ENCODE assay signal across 9 cellular contexts in genomic region chr19:38596057-38596981, GRCh38. TPM values are rescaled to one million over a fixed set of nuclear protein-coding genes. Genes with fewer than 3 reads are reported as not detected.
DNase-seq lines count a peak whose midpoint lies in the region; ATAC-seq, FAIRE-seq and TF ChIP-seq lines count a peak whose summit lies in the region.
"Had no signal": no experiment of that assay in that cellular context is flagged by ENCODE, and none has a peak within 500 bp of the region (broad histone marks: within the 10 kb centered on the region; RNA-seq: fewer than 3 reads in every experiment).

No MANE protein-coding gene starts in this region.

- peak overlapping the region; percentile 80 for H3K4me3 ChIP-seq in HUES6 (ENCODE audit: low read depth, low read length)
- peak overlapping the region in 1 of 4 donors; percentile 17 for H3K4me3 ChIP-seq in Peyer's patch
- no peak overlapping the region for H3K4me3 ChIP-seq in endothelial cell of umbilical vein (replicated peaks in 1 of 3; ENCODE audit: insufficient read depth in 1 of 3, low read depth in 1 of 3, low read length in 3 of 3)

- H3K36me3 ChIP-seq in HUES6 (ENCODE audit: control insufficient read depth, insufficient read depth, low read length) (no peaks in the 10 kb centered on the region), Peyer's patch (no peaks in the 10 kb centered on the region), endothelial cell of umbilical vein (ENCODE audit: control insufficient read depth in 2 of 2, extremely low read depth in 1 of 2, insufficient read depth in 2 of 2, low read length in 2 of 2) (no peaks in the 10 kb centered on the region)

- peaks cover 7% of the 10 kb centered on the region; the same call in 1 of the 2 replicates for H3K4me1 ChIP-seq in HUES6 (ENCODE audit: control insufficient read depth, insufficient read depth, low read length)
- peaks cover 0 to 4% (median 0%) of the 10 kb centered on the region in 4 donors for H3K4me1 ChIP-seq in Peyer's patch
- H3K4me1 ChIP-seq in endothelial cell of umbilical vein (ENCODE audit: control insufficient read depth, extremely low read depth, insufficient read depth, low read length) = no peaks in the 10 kb centered on the region

- FAIRE-seq in endothelial cell of umbilical vein (lab: Jason Lieb, UNC) = no peak
- FAIRE-seq: endometrium had no signal

- H3K9me3 ChIP-seq in HUES6 (ENCODE audit: control insufficient read depth, insufficient read depth, low read depth, low read length) = no peaks in the 10 kb centered on the region
- H3K9me3 ChIP-seq in Peyer's patch = no peaks in the 10 kb centered on the region
- H3K9me3 ChIP-seq in endothelial cell of umbilical vein (replicated peaks; ENCODE audit: control insufficient read depth, insufficient read depth, low read length) = no peaks in the 10 kb centered on the region

- CTCF ChIA-PET in endothelial cell of umbilical vein (lab: Charles Lee) = interaction anchor here (0.8 kb wide), 1 partner anchor 15 kb away, joined by 4 read pairs; no protein-coding TSS in a partner anchor

- no peak overlapping the region for H3K9ac ChIP-seq in HUES6 (ENCODE audit: low read length)
- H3K9ac ChIP-seq in endothelial cell of umbilical vein (replicated peaks; ENCODE audit: extremely low read depth, insufficient read depth, low read length) = no peak overlapping the region

- H3K27ac ChIP-seq in HUES6 (ENCODE audit: low read depth, low read length) = no peak overlapping the region
- H3K27ac ChIP-seq in Peyer's patch = no peak overlapping the region
- H3K27ac ChIP-seq in endothelial cell of umbilical vein (ENCODE audit: insufficient read depth, low read depth, low read length) = no peak overlapping the region

- no peak overlapping the region for H3K4me2 ChIP-seq in endothelial cell of umbilical vein (ENCODE audit: insufficient read depth, low read length)

- ATAC-seq in GM21528 (IDR thresholded peaks at IDR 0.05; ENCODE audit: low FRiP score, unreplicated experiment) (no peak), HG03439 (IDR thresholded peaks at IDR 0.05; ENCODE audit: unreplicated experiment) (no peak)

- no TSS peak for BruUV-seq in endothelial cell of umbilical vein (replicated peaks; lab: Mats Ljungman, UMichigan)

- dilution Hi-C loops in endothelial cell of umbilical vein (cut with MboI; ENCODE audit: extremely low pct_ligation_motif_present, low sequenced_read_pairs) = no loop called here

- intact Hi-C loops in endothelial cell of umbilical vein (cut with micrococcal nuclease) (no loop called here), posterior cingulate gyrus (cut with DNase I) (no loop called here)

- TF ChIP-seq POLR2A in Peyer's patch (IDR thresholded peaks at IDR 0.05) = no peak
- TF ChIP-seq POLR2A in endothelial cell of umbilical vein (IDR thresholded peaks at IDR 0.05; ENCODE audit: low read depth, low read length) = no peak

- H3K27me3 ChIP-seq in HUES6 (ENCODE audit: control insufficient read depth, insufficient read depth, low read length) (no peaks in the 10 kb centered on the region), Peyer's patch (no peaks in the 10 kb centered on the region), endothelial cell of umbilical vein (ENCODE audit: control insufficient read depth in 2 of 2, insufficient read depth in 2 of 2, low read length in 2 of 2) (no peaks in the 10 kb centered on the region)

- H4K20me1 ChIP-seq in endothelial cell of umbilical vein (replicated peaks; ENCODE audit: control insufficient read depth, extremely low read depth, insufficient read depth, low read length) = no peaks in the 10 kb centered on the region

- peak overlapping the region; percentile 64 for H2AFZ ChIP-seq in endothelial cell of umbilical vein (ENCODE audit: low read depth, low read length)

- no peaks in the 10 kb centered on the region for H3K79me2 ChIP-seq in endothelial cell of umbilical vein (ENCODE audit: control insufficient read depth, insufficient read depth, low read length)

- peak in 2 of 3 donors; percentile 57 to 64 for DNase-seq in Peyer's patch
- peak; percentile 15 for DNase-seq in endothelial cell of umbilical vein (ENCODE audit: low read depth, low spot score)
- peak in 6 of 10 donors; percentile 27 to 93 (median 58) for DNase-seq in posterior cingulate gyrus
- DNase-seq in cortex of kidney (lab: John Stamatoyannopoulos, UW) = no peak
- DNase-seq in GM19240 (ENCODE audit: insufficient read length, low spot score) = no peak

- H3K9me1 ChIP-seq in endothelial cell of umbilical vein (replicated peaks; ENCODE audit: control insufficient read depth, extremely low read depth, insufficient read depth, low read length) = no peaks in the 10 kb centered on the region

- TF ChIP-seq CTCF in Peyer's patch (IDR thresholded peaks at IDR 0.05) (no peak), endothelial cell of umbilical vein (IDR thresholded peaks at IDR 0.05; ENCODE audit: extremely low read depth in 1 of 2, insufficient read depth in 1 of 2, low read depth in 1 of 2, low read length in 2 of 2) (no peak)

- POLR2A ChIA-PET in endothelial cell of umbilical vein (lab: Charles Lee) = interaction anchor here (0.6 kb wide), 1 partner anchor 742 kb away, joined by 8 read pairs; no protein-coding TSS in a partner anchor

TF ChIP-seq in endothelial cell of umbilical vein, 7 proteins besides CTCF, POLR2A, EP300 and RAD21:
- no peak for TF ChIP-seq EZH2 (IDR thresholded peaks at IDR 0.05; ENCODE audit: borderline replicate concordance, low read depth, low read length, severe bottlenecking)
- TF ChIP-seq GATA2 (IDR thresholded peaks at IDR 0.05; ENCODE audit: insufficient read depth, insufficient read length, low read depth, low read length) = no peak
- no peak for TF ChIP-seq JUN (IDR thresholded peaks at IDR 0.05; ENCODE audit: borderline replicate concordance, insufficient read depth, insufficient read length, low read depth)
- no peak for TF ChIP-seq FOS (IDR thresholded peaks at IDR 0.05; ENCODE audit: borderline replicate concordance, insufficient read depth, low read length)
- TF ChIP-seq POLR2AphosphoS5 (IDR thresholded peaks at IDR 0.05; ENCODE audit: insufficient read depth, low read depth, low read length) = no peak
- no peak for TF ChIP-seq MAX (IDR thresholded peaks at IDR 0.05; ENCODE audit: insufficient read depth, insufficient read length)
- no peak for TF ChIP-seq MYC (IDR thresholded peaks at IDR 0.05; ENCODE audit: low read depth, low read length)

RNA-seq across cellular contexts. Expression of gene MAP4K1, which starts 21.4 kb away (rescaled TPM):
- total RNA-seq in Peyer's patch (100 to 1,000 TPM in 1 of 4 donors, 10 to 100 TPM in 1, 1 to 10 TPM in 2; 7.0 to 116 (median 10.4) TPM), endothelial cell of umbilical vein (1.2 and 1.6 TPM in 2 replicates)
- 0.12 and 0.14 TPM in 2 replicates for polyA plus RNA-seq in endothelial cell of umbilical vein
- polyA plus RNA-seq in endothelial cell of umbilical vein (2011; cell fraction: cytosol; rRNA removed) = 0.08 and 0.23 TPM in 2 replicates
- 1.2 and 1.4 TPM in 2 replicates for polyA plus RNA-seq in endothelial cell of umbilical vein (2011; cell fraction: nucleus; rRNA removed)
- 0.09 TPM in 1 of 2 replicates, not detected in the other for polyA plus RNA-seq in endothelial cell of umbilical vein (2012)
- polyA minus RNA-seq in endothelial cell of umbilical vein = not detected in 2 replicates
- polyA minus RNA-seq in endothelial cell of umbilical vein (2011; cell fraction: cytosol; rRNA and poly(A)+ RNA removed) = not detected
- not detected in 2 replicates for polyA minus RNA-seq in endothelial cell of umbilical vein (2011; cell fraction: nucleus; rRNA and poly(A)+ RNA removed)

RNA-seq across cellular contexts. Expression of gene EIF3K, which starts 22.7 kb away (rescaled TPM):
- total RNA-seq in Peyer's patch = 100 to 1,000 TPM; 314 to 442 (median 369) TPM
- 267 and 277 TPM in 2 replicates for total RNA-seq in endothelial cell of umbilical vein
- polyA plus RNA-seq in endothelial cell of umbilical vein = 584 and 644 TPM in 2 replicates
- 562 and 679 TPM in 2 replicates for polyA plus RNA-seq in endothelial cell of umbilical vein (2011; cell fraction: cytosol; rRNA removed)
- 241 and 343 TPM in 2 replicates for polyA plus RNA-seq in endothelial cell of umbilical vein (2011; cell fraction: nucleus; rRNA removed)
- polyA plus RNA-seq in endothelial cell of umbilical vein (2012) = 437 and 456 TPM in 2 replicates
- 239 and 248 TPM in 2 replicates for polyA minus RNA-seq in endothelial cell of umbilical vein
- 160 TPM for polyA minus RNA-seq in endothelial cell of umbilical vein (2011; cell fraction: cytosol; rRNA and poly(A)+ RNA removed)
- polyA minus RNA-seq in endothelial cell of umbilical vein (2011; cell fraction: nucleus; rRNA and poly(A)+ RNA removed) = 54.6 and 56.7 TPM in 2 replicates

RNA-seq across cellular contexts. Expression of gene ACTN4, which starts 51.1 kb away (rescaled TPM):
- total RNA-seq in Peyer's patch (1,000 to 10,000 TPM in 1 of 4 donors, 100 to 1,000 TPM in 3; 360 to 1,049 (median 814) TPM), endothelial cell of umbilical vein (693 and 748 TPM in 2 replicates)
- 313 and 329 TPM in 2 replicates for polyA plus RNA-seq in endothelial cell of umbilical vein
- polyA plus RNA-seq in endothelial cell of umbilical vein (2011; cell fraction: cytosol; rRNA removed) = 293 and 306 TPM in 2 replicates
- 829 and 939 TPM in 2 replicates for polyA plus RNA-seq in endothelial cell of umbilical vein (2011; cell fraction: nucleus; rRNA removed)
- 615 and 712 TPM in 2 replicates for polyA plus RNA-seq in endothelial cell of umbilical vein (2012)
- 461 and 482 TPM in 2 replicates for polyA minus RNA-seq in endothelial cell of umbilical vein
- polyA minus RNA-seq in endothelial cell of umbilical vein (2011; cell fraction: cytosol; rRNA and poly(A)+ RNA removed) = 78.8 TPM
- polyA minus RNA-seq in endothelial cell of umbilical vein (2011; cell fraction: nucleus; rRNA and poly(A)+ RNA removed) = 238 and 273 TPM in 2 replicates

Comparison
In these comparisons a context has a peak if more than half of its experiments do, and no peak if none do; other contexts are left out.
1. DNase-seq: peak in Peyer's patch (2 of 3), endothelial cell of umbilical vein (single experiment) and posterior cingulate gyrus (6 of 10); none in cortex of kidney (single experiment) and GM19240 (single experiment).